8 cellular contexts compared by ENCODE assay signal in genomic region chr17:28727727-28728363, GRCh38. TPM values are rescaled to one million over a fixed set of nuclear protein-coding genes. Genes with fewer than 3 reads are reported as not detected.
DNase-seq lines count a peak whose midpoint lies in the region; ATAC-seq, FAIRE-seq and TF ChIP-seq lines count a peak whose summit lies in the region.

No MANE protein-coding gene starts in this region.

- WGBS in iPS DF 6.9 (ENCODE audit: insufficient coverage, insufficient read length): no CpG with 5 or more reads among the region's 37 CpGs
- WGBS in small intestine, 3 donors: 0 to 1% (median 1%) methylated on average over 32 to 37 of the region's 37 CpGs

- H3K4me1 ChIP-seq in DOHH2 (ENCODE audit: control insufficient read depth, low read length) (peaks cover 53% of the 10 kb centered on the region), iPS DF 6.9 (ENCODE audit: control insufficient read depth, insufficient read depth, low read length) (no peaks in the 10 kb centered on the region), small intestine (ENCODE audit: control insufficient read depth in 2 of 2, insufficient read depth in 1 of 2, low read depth in 1 of 2, low read length in 1 of 2) (no peaks in the 10 kb centered on the region)

- H3K4me3 Mint-ChIP-seq in IgD-negative memory B cell: peak overlapping the region; percentile 91 to 98 (median 96)

- peaks cover 22% of the 10 kb centered on the region for H3K79me2 ChIP-seq in DOHH2 (ENCODE audit: control insufficient read depth, low read length)

- H3K27ac ChIP-seq in DOHH2 (ENCODE audit: low read depth, low read length) (peak overlapping the region; percentile 95), iPS DF 6.9 (ENCODE audit: low read length) (peak overlapping the region; percentile 63), small intestine (ENCODE audit: low read depth in 1 of 2, low read length in 1 of 2) (peak overlapping the region; percentile 85 to 99)

- peak overlapping the region; percentile 99 to 100 (median 100) for H3K27ac Mint-ChIP-seq in IgD-negative memory B cell

- peak; percentile 24 for ATAC-seq in GM21390 (IDR thresholded peaks at IDR 0.05; ENCODE audit: unreplicated experiment)

- DNase-seq in SHP77 (lab: John Stamatoyannopoulos, UW): peak; percentile 81 to 85
- peak; percentile 92 for DNase-seq in activated naive CD4-positive, alpha-beta T cell treated with anti-CD3 and anti-CD28 coated beads, Interleukin-2, amount 50 U/mL, for 16 hours
- no peak for DNase-seq in iPS DF 6.9 (ENCODE audit: low read depth, low spot score)
- DNase-seq in small intestine: peak; percentile 80
- DNase-seq in AG20443 (ENCODE audit: low spot score): no peak

- H3K9me3 ChIP-seq in DOHH2 (ENCODE audit: control insufficient read depth, insufficient read depth, low read length) (no peaks in the 10 kb centered on the region), iPS DF 6.9 (ENCODE audit: control insufficient read depth, insufficient read depth, low read length) (no peaks in the 10 kb centered on the region), small intestine (ENCODE audit: control insufficient read depth, low read depth) (no peaks in the 10 kb centered on the region)

- no peak for FAIRE-seq in small intestine (lab: Jason Lieb, UNC)

- H3K4me2 ChIP-seq in DOHH2 (ENCODE audit: low read length): peak overlapping the region; percentile 100

- peaks cover 30% of the 10 kb centered on the region for H3K36me3 ChIP-seq in DOHH2 (ENCODE audit: control insufficient read depth, low read length)
- peaks cover 16% of the 10 kb centered on the region; the same call in 1 of the 2 replicates for H3K36me3 ChIP-seq in iPS DF 6.9 (ENCODE audit: control insufficient read depth, insufficient read depth, low read length)
- H3K36me3 ChIP-seq in small intestine (ENCODE audit: control insufficient read depth in 2 of 2, insufficient read depth in 2 of 2, low read length in 2 of 2): peaks cover 5 to 7% of the 10 kb centered on the region in 2 donors

- peak; percentile 63 for TF ChIP-seq CTCF in DOHH2 (IDR thresholded peaks at IDR 0.05; ENCODE audit: low read depth, low read length, poor library complexity, severe bottlenecking)

- peaks cover 2% of the 10 kb centered on the region for H3K36me3 Mint-ChIP-seq in IgD-negative memory B cell

- H3K4me1 Mint-ChIP-seq in IgD-negative memory B cell: peaks cover 28 to 37% (median 32%) of the 10 kb centered on the region in 3 donors

- peak overlapping the region; percentile 94 for H3K4me3 ChIP-seq in DOHH2 (ENCODE audit: low read length)
- peak overlapping the region; percentile 88; the same call in 1 of the 2 replicates for H3K4me3 ChIP-seq in iPS DF 6.9 (ENCODE audit: low read length)
- H3K4me3 ChIP-seq in small intestine (ENCODE audit: low read depth in 1 of 2, low read length in 2 of 2): peak overlapping the region; percentile 41 to 65

- H3K9me3 Mint-ChIP-seq in IgD-negative memory B cell: no peaks in the 10 kb centered on the region

- H3K27me3 Mint-ChIP-seq in IgD-negative memory B cell: no peaks in the 10 kb centered on the region

- H3K27me3 ChIP-seq in DOHH2 (ENCODE audit: control insufficient read depth, low read length): no peaks in the 10 kb centered on the region
- no peaks in the 10 kb centered on the region for H3K27me3 ChIP-seq in iPS DF 6.9 (ENCODE audit: control insufficient read depth, insufficient read depth, low read length)
- H3K27me3 ChIP-seq in small intestine (ENCODE audit: control insufficient read depth in 2 of 2, insufficient read depth in 2 of 2, low read length in 2 of 2): no peaks in the 10 kb centered on the region

- H3F3A ChIP-seq in DOHH2 (ENCODE audit: control insufficient read depth, insufficient read depth): peaks cover 42% of the 10 kb centered on the region

- H4K20me1 ChIP-seq in DOHH2 (ENCODE audit: control insufficient read depth, insufficient read depth, low read depth, low read length): peaks cover 5% of the 10 kb centered on the region; the same call in 1 of the 2 replicates

- no peaks in the 10 kb centered on the region for H3K9me2 ChIP-seq in DOHH2 (replicated peaks; ENCODE audit: control insufficient read depth, low read length)

RNA-seq across cellular contexts. Expression of gene NEK8, which starts 0.7 kb away (rescaled TPM):
- polyA plus RNA-seq in IgD-negative memory B cell: 18.6 TPM
- polyA plus RNA-seq in small intestine: 1 to 10 TPM; 3.5 to 3.6 (median 3.6) TPM

RNA-seq across cellular contexts. Expression of gene TLCD1, which starts 1.8 kb away (rescaled TPM):
- polyA plus RNA-seq in IgD-negative memory B cell (0.49 TPM), small intestine (10 to 100 TPM; 10.7 to 21.3 (median 12.1) TPM)

RNA-seq across cellular contexts. Expression of gene RPL23A, which starts 8.1 kb away (rescaled TPM):
- 6,180 TPM for polyA plus RNA-seq in IgD-negative memory B cell
- polyA plus RNA-seq in small intestine: 1,000 to 10,000 TPM in 2 of 3 donors, 100 to 1,000 TPM in 1; 783 to 1,912 (median 1,402) TPM

RNA-seq across cellular contexts. Expression of gene RAB34, which starts 10.2 kb away (rescaled TPM):
- 6.7 TPM for polyA plus RNA-seq in IgD-negative memory B cell
- polyA plus RNA-seq in small intestine: 10 to 100 TPM in 2 of 3 donors, 1 to 10 TPM in 1; 4.2 to 33.5 (median 31.0) TPM

RNA-seq across cellular contexts. Expression of gene TRAF4, which starts 16.0 kb away (rescaled TPM):
- 13.8 TPM for polyA plus RNA-seq in IgD-negative memory B cell
- 100 to 1,000 TPM in 2 of 3 donors, 10 to 100 TPM in 1; 58.8 to 203 (median 165) TPM for polyA plus RNA-seq in small intestine

Comparison
In these comparisons a context has a peak if more than half of its experiments do, and no peak if none do; other contexts are left out.
1. DNase-seq: peak in SHP77 (2 of 2), activated naive CD4-positive, alpha-beta T cell treated with anti-CD3 and anti-CD28 coated beads, Interleukin-2, amount 50 U/mL, for 16 hours (single experiment) and small intestine (single experiment); none in iPS DF 6.9 (single experiment) and AG20443 (single experiment).
2. Peak in every context shown above with its lines, with median percentiles within 50 percentile points of each other: H3K27ac ChIP-seq and H3K4me3 ChIP-seq.